Comparison of ENCODE assay signal across 1 cellular context in genomic region chr20:5077761-5078387, GRCh38.
A peak's percentile ranks its signal among the peaks of the same experiment; 100 is the strongest.
TF ChIP-seq lines count a peak whose summit lies in the region.

No MANE protein-coding gene starts in this region.

TF ChIP-seq in HepG2, 621 proteins besides CTCF, POLR2A, EP300 and RAD21:
- TF ChIP-seq ZNF510 (CRISPR knock-in tag; IDR thresholded peaks at IDR 0.05; ENCODE audit: low read depth): no peak
- TF ChIP-seq, protein P1, sequence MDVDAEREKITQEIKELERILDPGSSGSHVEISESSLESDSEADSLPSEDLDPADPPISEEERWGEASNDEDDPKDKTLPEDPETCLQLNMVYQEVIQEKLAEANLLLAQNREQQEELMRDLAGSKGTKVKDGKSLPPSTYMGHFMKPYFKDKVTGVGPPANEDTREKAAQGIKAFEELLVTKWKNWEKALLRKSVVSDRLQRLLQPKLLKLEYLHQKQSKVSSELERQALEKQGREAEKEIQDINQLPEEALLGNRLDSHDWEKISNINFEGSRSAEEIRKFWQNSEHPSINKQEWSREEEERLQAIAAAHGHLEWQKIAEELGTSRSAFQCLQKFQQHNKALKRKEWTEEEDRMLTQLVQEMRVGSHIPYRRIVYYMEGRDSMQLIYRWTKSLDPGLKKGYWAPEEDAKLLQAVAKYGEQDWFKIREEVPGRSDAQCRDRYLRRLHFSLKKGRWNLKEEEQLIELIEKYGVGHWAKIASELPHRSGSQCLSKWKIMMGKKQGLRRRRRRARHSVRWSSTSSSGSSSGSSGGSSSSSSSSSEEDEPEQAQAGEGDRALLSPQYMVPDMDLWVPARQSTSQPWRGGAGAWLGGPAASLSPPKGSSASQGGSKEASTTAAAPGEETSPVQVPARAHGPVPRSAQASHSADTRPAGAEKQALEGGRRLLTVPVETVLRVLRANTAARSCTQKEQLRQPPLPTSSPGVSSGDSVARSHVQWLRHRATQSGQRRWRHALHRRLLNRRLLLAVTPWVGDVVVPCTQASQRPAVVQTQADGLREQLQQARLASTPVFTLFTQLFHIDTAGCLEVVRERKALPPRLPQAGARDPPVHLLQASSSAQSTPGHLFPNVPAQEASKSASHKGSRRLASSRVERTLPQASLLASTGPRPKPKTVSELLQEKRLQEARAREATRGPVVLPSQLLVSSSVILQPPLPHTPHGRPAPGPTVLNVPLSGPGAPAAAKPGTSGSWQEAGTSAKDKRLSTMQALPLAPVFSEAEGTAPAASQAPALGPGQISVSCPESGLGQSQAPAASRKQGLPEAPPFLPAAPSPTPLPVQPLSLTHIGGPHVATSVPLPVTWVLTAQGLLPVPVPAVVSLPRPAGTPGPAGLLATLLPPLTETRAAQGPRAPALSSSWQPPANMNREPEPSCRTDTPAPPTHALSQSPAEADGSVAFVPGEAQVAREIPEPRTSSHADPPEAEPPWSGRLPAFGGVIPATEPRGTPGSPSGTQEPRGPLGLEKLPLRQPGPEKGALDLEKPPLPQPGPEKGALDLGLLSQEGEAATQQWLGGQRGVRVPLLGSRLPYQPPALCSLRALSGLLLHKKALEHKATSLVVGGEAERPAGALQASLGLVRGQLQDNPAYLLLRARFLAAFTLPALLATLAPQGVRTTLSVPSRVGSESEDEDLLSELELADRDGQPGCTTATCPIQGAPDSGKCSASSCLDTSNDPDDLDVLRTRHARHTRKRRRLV (CRISPR knock-in tag; IDR thresholded peaks at IDR 0.05): 0 out of 2 replicates have a peak, but pooled peaks have one; percentile 41
- TF ChIP-seq ZSCAN29 (CRISPR knock-in tag; conservative IDR thresholded peaks at IDR 0.05): 0 out of 2 replicates have a peak, but pooled peaks have one; percentile 55
- 0 out of 2 replicates have a peak, but pooled peaks have one; percentile 61 for TF ChIP-seq ZNF615 (CRISPR knock-in tag; IDR thresholded peaks at IDR 0.05; ENCODE audit: borderline replicate concordance)
- TF ChIP-seq ATF1 (CRISPR knock-in tag; IDR thresholded peaks at IDR 0.05): peak; percentile 45; the same call in 1 of the 2 replicates
- TF ChIP-seq RARA (CRISPR knock-in tag; IDR thresholded peaks at IDR 0.05): 0 out of 2 replicates have a peak, but pooled peaks have one; percentile 3
- no peak for TF ChIP-seq ZSCAN30 (CRISPR knock-in tag; IDR thresholded peaks at IDR 0.05)
